Comparison of ENCODE assay signal across 14 cellular contexts in the genomic region with DNA sequence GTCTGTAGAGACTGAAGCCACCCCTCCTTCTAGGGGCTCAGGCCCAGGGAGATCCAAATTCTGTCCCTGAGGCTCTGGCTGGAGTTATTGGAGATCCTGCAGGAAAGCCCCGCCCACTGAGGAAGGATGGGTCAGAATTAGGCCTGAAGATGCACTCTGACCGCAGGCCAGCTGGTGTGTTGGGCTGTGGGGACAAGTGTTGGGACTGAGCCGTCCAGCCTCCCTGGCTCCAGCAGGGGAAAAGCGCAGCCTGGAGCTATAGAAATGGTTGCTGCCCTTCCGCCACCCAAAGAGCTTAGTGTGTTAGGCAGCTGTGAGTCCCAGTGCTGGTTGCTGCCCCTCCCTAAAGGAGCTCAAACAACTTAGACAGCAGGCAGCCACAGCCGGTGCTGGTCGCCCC. TPM values are rescaled to one million over a fixed set of nuclear protein-coding genes. Genes with fewer than 3 reads are reported as not detected.
DNase-seq lines count a peak whose midpoint lies in the region; ATAC-seq, FAIRE-seq and TF ChIP-seq lines count a peak whose summit lies in the region.
"Had no signal": no experiment of that assay in that cellular context is flagged by ENCODE, and none has a peak within 500 bp of the region (broad histone marks: within the 10 kb centered on the region; RNA-seq: fewer than 3 reads in every experiment).

No MANE protein-coding gene starts in this region.

- H3K36me3 ChIP-seq in H1 (ENCODE audit: control insufficient read depth in 2 of 4, insufficient read depth in 4 of 4, low read length in 3 of 4) (no peaks in the 10 kb centered on the region), neuronal stem cell (replicated peaks in 1 of 2; ENCODE audit: control insufficient read depth in 2 of 2, insufficient read depth in 2 of 2, low read length in 2 of 2) (no peaks in the 10 kb centered on the region)
- H3K36me3 ChIP-seq: BLaER1 had no signal

- TF ChIP-seq CTCF in H1 (IDR thresholded peaks at IDR 0.05; ENCODE audit: control extremely low read depth in 1 of 3, insufficient read depth in 1 of 3, low read depth in 1 of 3, low read length in 3 of 3): no peak

- peak overlapping the region; percentile 21; the same call in 1 of the 2 replicates for H2AFZ ChIP-seq in H1 (ENCODE audit: low read length)
- H2AFZ ChIP-seq in neuronal stem cell (ENCODE audit: low read length): no peak overlapping the region

- DNase-seq in ELF-1 (ENCODE audit: low read depth, low spot score) (peak; percentile 63), NCI-H82 treated with DMSO at 0.1 percent for 48 hours (lab: John Stamatoyannopoulos, UW; ENCODE audit: unreplicated experiment) (peak; percentile 1), H1 (ENCODE audit: low read depth in 1 of 2, low spot score in 2 of 2) (no peak), neuronal stem cell (ENCODE audit: low spot score) (no peak), DMS153 (lab: John Stamatoyannopoulos, UW) (no peak)
- no peak for DNase-seq in effector CD4-positive, alpha-beta T cell
- DNase-seq: 8988T; AML-193; Caco-2; CD8-positive, alpha-beta memory T cell; DMS53; H7 had no signal

- no peaks in the 10 kb centered on the region for H3K27me3 ChIP-seq in H1 (replicated peaks in 1 of 4; ENCODE audit: control insufficient read depth in 3 of 4, extremely low read depth in 1 of 4, insufficient read depth in 3 of 4, low read length in 3 of 4)
- no peaks in the 10 kb centered on the region for H3K27me3 ChIP-seq in neuronal stem cell (ENCODE audit: control insufficient read depth in 3 of 3, insufficient read depth in 3 of 3, low read depth in 1 of 3, low read length in 3 of 3)
- H3K27me3 ChIP-seq: BLaER1 had no signal

- no peaks in the 10 kb centered on the region for H3K23me2 ChIP-seq in H1 (ENCODE audit: low read depth, low read length)

- 94% methylated on average over 7 of the region's 7 CpGs; no CpG with 5 or more reads in 1 of the 2 experiments for WGBS in H1 (ENCODE audit: extremely low coverage in 1 of 2, insufficient coverage in 1 of 2, insufficient read length in 1 of 2, insufficient replicate concordance in 2 of 2, low coverage in 1 of 2, low lambda C conversion rate in 2 of 2, missing lambda C conversion rate in 1 of 2), 2 experiments
- WGBS in neuronal stem cell (ENCODE audit: extremely low coverage in 2 of 2, insufficient read length in 2 of 2, insufficient replicate concordance in 1 of 2), 2 donors: no CpG with 5 or more reads among the region's 7 CpGs

- H3K4ac ChIP-seq in H1 (replicated peaks; ENCODE audit: insufficient read length, low read depth, low read length) (no peak overlapping the region), neuronal stem cell (ENCODE audit: low read length) (no peak overlapping the region)

- H2AK5ac ChIP-seq in H1 (ENCODE audit: low read depth, low read length) (no peak overlapping the region), neuronal stem cell (ENCODE audit: low read depth, low read length) (no peak overlapping the region)

- H2BK20ac ChIP-seq in H1 (ENCODE audit: low read length): no peak overlapping the region

- no peak overlapping the region for H2BK5ac ChIP-seq in H1 (ENCODE audit: low read depth, low read length)
- no peak overlapping the region for H2BK5ac ChIP-seq in neuronal stem cell (ENCODE audit: low read length)

- no peak overlapping the region for H4K91ac ChIP-seq in H1 (replicated peaks; ENCODE audit: insufficient read length, low read length)
- no peak overlapping the region for H4K91ac ChIP-seq in neuronal stem cell (ENCODE audit: low read depth, low read length, poor library complexity)

- no peak overlapping the region for H4K5ac ChIP-seq in H1 (ENCODE audit: insufficient read length, low read depth, low read length)

- H2BK12ac ChIP-seq in H1 (ENCODE audit: low read depth, low read length) (no peak overlapping the region), neuronal stem cell (ENCODE audit: low read length) (no peak overlapping the region)

- no peaks in the 10 kb centered on the region for H3K79me2 ChIP-seq in H1 (ENCODE audit: control insufficient read depth in 1 of 2, insufficient read depth in 2 of 2, low read length in 2 of 2)

- no peak for TF ChIP-seq RAD21 in H1 (IDR thresholded peaks at IDR 0.05 in 1 of 2, conservative IDR thresholded peaks at IDR 0.05 in 1 of 2; ENCODE audit: low read depth in 2 of 2, low read length in 2 of 2)

- H4K20me1 ChIP-seq in H1 (replicated peaks in 1 of 2; ENCODE audit: control insufficient read depth in 1 of 2, insufficient read depth in 2 of 2, low read length in 2 of 2): no peaks in the 10 kb centered on the region
- H4K20me1 ChIP-seq: BLaER1 had no signal

- POLR2A ChIA-PET in H1 (lab: Charles Lee; ENCODE audit: partially characterized antibody): no interaction called here

- H3K14ac ChIP-seq in H1 (ENCODE audit: insufficient read length) (no peak overlapping the region), neuronal stem cell (ENCODE audit: low read length) (no peak overlapping the region)

- TF ChIP-seq EP300 in H1 (IDR thresholded peaks at IDR 0.05; ENCODE audit: borderline replicate concordance in 1 of 2, low read depth in 2 of 2, low read length in 2 of 2): no peak

- no peak overlapping the region for H2BK120ac ChIP-seq in H1 (replicated peaks; ENCODE audit: low read depth, low read length)
- no peak overlapping the region for H2BK120ac ChIP-seq in neuronal stem cell (ENCODE audit: low read depth, low read length)

- no peaks in the 10 kb centered on the region for H3K79me1 ChIP-seq in H1 (ENCODE audit: low read depth, low read length)
- H3K79me1 ChIP-seq in neuronal stem cell (ENCODE audit: low read depth, low read length): no peaks in the 10 kb centered on the region

- no peak overlapping the region for H3K23ac ChIP-seq in H1 (ENCODE audit: insufficient read length)
- no peak overlapping the region for H3K23ac ChIP-seq in neuronal stem cell (ENCODE audit: low read depth, low read length, poor library complexity)

- no peak overlapping the region for H3K56ac ChIP-seq in H1 (replicated peaks; ENCODE audit: insufficient read length, low read depth, low read length)

- H3K18ac ChIP-seq in H1 (ENCODE audit: extremely low read depth, low read length) (peak overlapping the region; percentile 32; the same call in 1 of the 2 replicates), neuronal stem cell (ENCODE audit: low read length) (no peak overlapping the region)

- no peak for TF ChIP-seq POLR2A in H1 (IDR thresholded peaks at IDR 0.05; ENCODE audit: control extremely low read depth in 1 of 2, low read depth in 2 of 2, low read length in 2 of 2)

- no peak overlapping the region for H2BK15ac ChIP-seq in H1 (ENCODE audit: low read length)
- H2BK15ac ChIP-seq in neuronal stem cell (ENCODE audit: low read length): no peak overlapping the region

- H3K9me3 ChIP-seq in H1 (ENCODE audit: insufficient read depth in 2 of 2, low read depth in 1 of 2, low read length in 1 of 2) (no peaks in the 10 kb centered on the region), neuronal stem cell (replicated peaks in 1 of 2; ENCODE audit: control insufficient read depth in 2 of 2, insufficient read depth in 1 of 2, low read depth in 1 of 2, low read length in 2 of 2) (no peaks in the 10 kb centered on the region)
- H3K9me3 ChIP-seq: BLaER1, Caco-2 had no signal

- H3K4me1 ChIP-seq in H1 (replicated peaks in 1 of 4; ENCODE audit: control insufficient read depth in 3 of 4, insufficient read depth in 4 of 4, low read length in 3 of 4) (peaks cover 0 to 3% (median 2%) of the 10 kb centered on the region in 4 experiments; a peak in 1 of 7 replicates), neuronal stem cell (ENCODE audit: control insufficient read depth in 2 of 2, insufficient read depth in 1 of 2, low read depth in 1 of 2, low read length in 2 of 2) (no peaks in the 10 kb centered on the region)
- H3K4me1 ChIP-seq: BLaER1, Caco-2 had no signal

- no peak overlapping the region for H3K4me3 ChIP-seq in H1 (ENCODE audit: extremely low read depth in 1 of 4, insufficient read depth in 2 of 4, low read depth in 3 of 4, low read length in 4 of 4)
- H3K4me3 ChIP-seq in neuronal stem cell (ENCODE audit: low read length in 2 of 2): no peak overlapping the region
- H3K4me3 ChIP-seq: BLaER1 had no signal

- H3K9ac ChIP-seq in H1 (replicated peaks in 1 of 4; ENCODE audit: extremely low read depth in 1 of 4, low read depth in 3 of 4, low read length in 3 of 4) (no peak overlapping the region), neuronal stem cell (ENCODE audit: low read depth, low read length, poor library complexity) (no peak overlapping the region)
- H3K9ac ChIP-seq: BLaER1 had no signal

- CTCF ChIA-PET in H1 (lab: Charles Lee; ENCODE audit: partially characterized antibody): no interaction called here

- H4K8ac ChIP-seq in H1 (ENCODE audit: extremely low read depth, insufficient read depth, low read length) (peak overlapping the region; percentile 88; the same call in 1 of the 2 replicates), neuronal stem cell (ENCODE audit: low read depth, low read length) (peak overlapping the region; percentile 3)

- H3K4me2 ChIP-seq in H1 (ENCODE audit: insufficient read depth in 1 of 2, low read depth in 2 of 2, low read length in 2 of 2) (no peak overlapping the region), neuronal stem cell (ENCODE audit: insufficient read depth, low read length, poor library complexity, severe bottlenecking) (no peak overlapping the region)
- H3K4me2 ChIP-seq: BLaER1 had no signal

- ATAC-seq in GM18519 (IDR thresholded peaks at IDR 0.05; ENCODE audit: low FRiP score, unreplicated experiment): no peak

- H3K27ac ChIP-seq in H1 (ENCODE audit: low read depth, low read length) (no peak overlapping the region), neuronal stem cell (replicated peaks; ENCODE audit: low read length) (no peak overlapping the region)
- H3K27ac ChIP-seq: BLaER1 had no signal

- FAIRE-seq in H1 (lab: Jason Lieb, UNC): no peak

TF ChIP-seq in H1, 55 proteins besides CTCF, POLR2A, EP300 and RAD21:
- TF ChIP-seq SIRT6 (IDR thresholded peaks at IDR 0.05; ENCODE audit: low read length): no peak

RNA-seq across cellular contexts. Expression of gene PRRX1, which starts 33.0 kb away (rescaled TPM):
- total RNA-seq in H1 (2021; fragmentation: NEBNext Ultra II Directional; extraction: Animal tissue kit (Norgen Biotek cat#: 25700)): not detected in 2 replicates
- not detected in 2 replicates for polyA plus RNA-seq in H1 (2011; rRNA removed)
- polyA plus RNA-seq in H1 (2011; cell fraction: cytosol; rRNA removed): not detected
- polyA plus RNA-seq in H1 (2011; cell fraction: nucleus; rRNA removed): 0.10 TPM
- polyA plus RNA-seq in H1 (2012, experiment 1 of 2): 0.04 to 0.12 TPM (median 0.04 TPM) in 3 of 4 replicates, not detected in the other
- polyA plus RNA-seq in H1 (2012, experiment 2 of 2): not detected
- polyA plus RNA-seq in H1 (2013, experiment 1 of 2): 0.04 TPM
- polyA plus RNA-seq in H1 (2013, experiment 2 of 2): 0.04 TPM
- 0.09 TPM in 1 of 2 replicates, not detected in the other for polyA minus RNA-seq in H1 (2011; rRNA and poly(A)+ RNA removed)
- polyA minus RNA-seq in H1 (2011; cell fraction: cytosol; rRNA and poly(A)+ RNA removed): not detected
- polyA minus RNA-seq in H1 (2011; cell fraction: nucleus; rRNA and poly(A)+ RNA removed): 0.30 TPM
- polyA plus RNA-seq in neuronal stem cell (2013, experiment 1 of 2): not detected
- polyA plus RNA-seq in neuronal stem cell (2013, experiment 2 of 2): not detected
- total RNA-seq: Caco-2; CD8-positive, alpha-beta memory T cell; H7 had no signal
- polyA plus RNA-seq: CD8-positive, alpha-beta memory T cell had no signal

Comparison
In these comparisons a context has a peak if more than half of its experiments do, and no peak if none do; other contexts are left out.
1. DNase-seq: peak in ELF-1 (single experiment) and NCI-H82 treated with DMSO at 0.1 percent for 48 hours (single experiment); none in H1 (0 of 2), neuronal stem cell (single experiment), effector CD4-positive, alpha-beta T cell (single experiment) and DMS153 (single experiment).